1 cellular context compared by ENCODE assay signal in the genomic region with DNA sequence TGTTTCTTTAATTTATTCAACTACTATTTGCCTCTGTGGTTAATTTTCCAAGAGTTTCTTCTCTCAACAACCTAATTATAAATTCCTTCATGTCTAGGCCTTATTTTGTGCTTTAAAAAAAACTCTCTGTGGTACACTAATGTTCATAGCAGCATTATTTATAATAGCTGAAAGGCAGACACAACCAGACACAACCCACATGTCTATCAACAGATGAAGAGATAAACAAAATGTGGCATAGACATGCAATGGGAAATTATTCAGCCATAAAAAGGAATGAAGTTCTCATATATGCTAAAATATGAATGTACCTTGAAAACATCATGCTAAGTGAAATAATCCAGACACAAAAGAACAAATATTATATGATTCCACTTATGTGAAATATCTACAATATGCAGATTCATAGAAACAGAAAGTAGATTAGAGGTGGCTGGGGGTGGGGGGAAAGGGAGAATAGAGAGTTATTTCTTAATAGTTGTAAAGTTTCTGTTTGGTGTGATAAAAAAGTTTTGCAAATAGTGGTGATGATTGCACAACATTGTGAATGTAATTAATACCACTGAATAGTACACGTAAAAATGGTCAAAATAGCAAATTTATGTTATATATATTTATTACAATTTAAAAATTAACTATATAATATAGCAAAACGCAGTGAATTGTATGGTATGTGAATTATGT.
TF ChIP-seq lines count a peak whose summit lies in the region.

No MANE protein-coding gene starts in this region.

TF ChIP-seq in GM12878, 131 proteins besides CTCF, POLR2A, EP300 and RAD21 (continued from another document):
- TF ChIP-seq SREBF2 (IDR thresholded peaks at IDR 0.05; ENCODE audit: low read length): no peak
